In genomic region chr5:103119765-103120606, GRCh38 we compare ENCODE assay signal across 8 cellular contexts.
A peak's percentile ranks its signal among the peaks of the same experiment; 100 is the strongest.
DNase-seq lines count a peak whose midpoint lies in the region; ATAC-seq, FAIRE-seq and TF ChIP-seq lines count a peak whose summit lies in the region.

GIN1 (minus strand) TSS chr5:103120138; CDS start chr5:103108707, 11,431 bp downstream.
PPIP5K2 (plus strand) TSS chr5:103120301; CDS start chr5:103129590, 9,289 bp downstream.

- no peak for TF ChIP-seq CTCF in AG09319 (IDR thresholded peaks at IDR 0.05; ENCODE audit: low read depth, low read length)

- ATAC-seq in GM19025 (IDR thresholded peaks at IDR 0.05; ENCODE audit: low read depth, unreplicated experiment), result peak; percentile 89
- peak; percentile 92 for ATAC-seq in HG03342 (IDR thresholded peaks at IDR 0.05; ENCODE audit: unreplicated experiment)

- FAIRE-seq in islet of Langerhans (lab: Jason Lieb, UNC), result peak; percentile 98

- DNase-seq in AG09319 (ENCODE audit: extremely low read depth, low read depth) (peak; percentile 93), NCI-H446 (lab: John Stamatoyannopoulos, UW) (peak; percentile 94 to 97), cerebellar cortex (ENCODE audit: low spot score) (peak; percentile 99)
- DNase-seq in activated CD4-positive, CD25-positive, alpha-beta regulatory T cell treated with anti-CD3 and anti-CD28 coated beads, Interleukin-2, amount 50 U/mL, for 16 hours (ENCODE audit: low read depth, low spot score), result peak; percentile 98
- DNase-seq in stimulated activated CD4-positive, alpha-beta T cell treated with anti-CD3 and anti-CD28 coated beads, Interleukin-12 subunit alpha, Interleukin-12 subunit beta, amount 100 ng/mL, for 4 hours, result peak; percentile 92

Comparison
In these comparisons a context has a peak if more than half of its experiments do, and no peak if none do; other contexts are left out.
1. Peak in every context shown above with its lines: DNase-seq and ATAC-seq.